8 cellular contexts compared by ENCODE assay signal in the genomic region with DNA sequence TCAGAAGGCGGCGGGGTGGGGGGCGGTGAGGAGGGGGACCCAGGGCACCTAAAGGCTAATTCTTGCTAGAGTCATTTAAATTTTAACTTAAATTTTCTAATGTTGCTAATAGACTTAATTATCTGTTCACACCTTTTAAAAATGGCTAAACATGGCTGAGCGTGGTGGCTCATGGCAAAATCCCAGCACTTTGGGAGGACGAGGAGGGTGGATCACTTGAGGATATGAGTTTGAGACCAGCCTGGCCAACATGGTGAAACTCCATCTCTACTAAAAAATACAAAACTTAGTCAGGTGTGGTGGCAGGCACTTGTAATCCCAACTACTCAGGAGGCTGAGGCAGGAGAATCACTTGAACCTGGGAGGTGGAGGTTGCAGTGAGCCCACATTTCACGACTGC. TPM values are rescaled to one million over a fixed set of nuclear protein-coding genes. Genes with fewer than 3 reads are reported as not detected.
"Had no signal": no experiment of that assay in that cellular context is flagged by ENCODE, and none has a peak within 500 bp of the region (broad histone marks: within the 10 kb centered on the region; RNA-seq: fewer than 3 reads in every experiment).

No MANE protein-coding gene starts in this region.

RNA-seq across cellular contexts. Expression of gene ABO, which starts 23.8 kb away (rescaled TPM):
- total RNA-seq: activated B cell treated with CpG ODN at 0.5 μM for 24 hours; activated CD8-positive, alpha-beta memory T cell treated with anti-CD3 and anti-CD28 coated beads, Interleukin-2, amount 10 ng/mL, durations not matched to agents 7 days and 5 days; NCI-H460; OCI-LY7; SK-MEL-5 had no signal

RNA-seq across cellular contexts. Expression of gene OBP2B, which starts 42.2 kb away (rescaled TPM):
- total RNA-seq: activated B cell treated with CpG ODN at 0.5 μM for 24 hours; activated CD4-positive, alpha-beta T cell treated with anti-CD3 and anti-CD28 coated beads, Interleukin-2, amount 10 ng/mL, durations not matched to agents 24 days and 14 days; activated CD8-positive, alpha-beta memory T cell treated with anti-CD3 and anti-CD28 coated beads, Interleukin-2, amount 10 ng/mL, durations not matched to agents 7 days and 5 days; activated T-helper 1 cell treated with anti-CD3 and anti-CD28 coated beads, Interleukin-12 subunit alpha, Interleukin-12 subunit beta, Interleukin-2, Interleukin-4 antibody, amounts not matched to agents 30 ng/mL and 10 ng/mL and 1 ng/mL, durations not matched to agents 14 hours and 24 hours and 36 hours; aorta; NCI-H460; OCI-LY7; SK-MEL-5 had no signal
- polyA plus RNA-seq: aorta had no signal
